In genomic region chr11:27456802-27457329, GRCh38 we compare ENCODE assay signal across 21 cellular contexts. TPM values are rescaled to one million over a fixed set of nuclear protein-coding genes. Genes with fewer than 3 reads are reported as not detected.
A peak's percentile ranks its signal among the peaks of the same experiment; 100 is the strongest.
DNase-seq lines count a peak whose midpoint lies in the region; ATAC-seq and TF ChIP-seq lines count a peak whose summit lies in the region.
"Had no signal": no experiment of that assay in that cellular context is flagged by ENCODE, and none has a peak within 500 bp of the region (broad histone marks: within the 10 kb centered on the region; RNA-seq: fewer than 3 reads in every experiment).

No MANE protein-coding gene starts in this region.

- no peak overlapping the region for H3K4me2 ChIP-seq in H9 (ENCODE audit: insufficient read depth, insufficient read length, low read length)
- peak overlapping the region; percentile 16 for H3K4me2 ChIP-seq in neural progenitor cell

- no peak overlapping the region for H2BK5ac ChIP-seq in H9 (ENCODE audit: insufficient read length, low read length)

- H2BK120ac ChIP-seq in H9 (ENCODE audit: low read depth, low read length, poor library complexity, severe bottlenecking), result no peak overlapping the region

- H3K56ac ChIP-seq in H9 (ENCODE audit: insufficient read length, low read depth, low read length), result no peak overlapping the region

- H3K9me3 Mint-ChIP-seq in H9 (peaks cover 19% of the 10 kb centered on the region in 2 experiments), neural progenitor cell (peaks cover 8% of the 10 kb centered on the region)
- peaks cover 0 to 1% of the 10 kb centered on the region in 2 donors for H3K9me3 Mint-ChIP-seq in activated T-cell treated with anti-CD3 and anti-CD28 coated beads, Interleukin-2, amount 50 U/mL, for 72 hours
- H3K9me3 Mint-ChIP-seq: CD8-positive, alpha-beta memory T cell; naive thymus-derived CD8-positive, alpha-beta T cell had no signal

- H2BK20ac ChIP-seq in H9 (ENCODE audit: low read depth, low read length, poor library complexity, severe bottlenecking), result no peak overlapping the region

- H3K36me3 ChIP-seq in RWPE2 (ENCODE audit: low read depth), result no peaks in the 10 kb centered on the region
- no peaks in the 10 kb centered on the region for H3K36me3 ChIP-seq in neural progenitor cell
- H3K36me3 ChIP-seq: SJSA1, WERI-Rb-1 had no signal

- H3K23ac ChIP-seq in H9 (ENCODE audit: insufficient read length, low read depth, low read length), result no peak overlapping the region

- no peak overlapping the region for H4K91ac ChIP-seq in H9 (ENCODE audit: insufficient read length, low read depth, low read length)

- DNase-seq in H9, result no peak
- DNase-seq in RWPE2 (ENCODE audit: low spot score), result no peak
- DNase-seq in epithelial cell of prostate (ENCODE audit: low read depth, low spot score), result no peak
- no peak for DNase-seq in neural progenitor cell (ENCODE audit: low spot score)
- DNase-seq in T-helper 17 cell, result no peak
- no peak for DNase-seq in activated T-cell treated with anti-CD3 and anti-CD28 coated beads, Interleukin-2, amount 50 U/mL, for 72 hours
- no peak for DNase-seq in NCI-H748 treated with DMSO at 0.1 percent for 48 hours (lab: John Stamatoyannopoulos, UW)
- DNase-seq: activated CD8-positive, alpha-beta memory T cell treated with anti-CD3 and anti-CD28 coated beads, Interleukin-2, amount 50 U/mL, for 4 hours; activated effector memory CD4-positive, alpha-beta T cell treated with anti-CD3 and anti-CD28 coated beads, Interleukin-2, amount 50 U/mL, for 16 hours; CD8-positive, alpha-beta memory T cell; cortex of kidney; DMS79 treated with DMSO at 0.1 percent for 48 hours; foreskin melanocyte; naive thymus-derived CD8-positive, alpha-beta T cell; NCI-H1436; NCI-H2171 treated with DMSO at 0.1 percent for 48 hours; stimulated activated naive CD4-positive, alpha-beta T cell treated with Interleukin-2 at 50 U/mL for 16 hours; WERI-Rb-1 had no signal

- no peak overlapping the region for H3K4me3 Mint-ChIP-seq in H9
- no peak overlapping the region for H3K4me3 Mint-ChIP-seq in neural progenitor cell
- H3K4me3 Mint-ChIP-seq in T-helper 17 cell, result no peak overlapping the region
- no peak overlapping the region for H3K4me3 Mint-ChIP-seq in activated T-cell treated with anti-CD3 and anti-CD28 coated beads, Interleukin-2, amount 50 U/mL, for 72 hours
- H3K4me3 Mint-ChIP-seq: CD8-positive, alpha-beta memory T cell; naive thymus-derived CD8-positive, alpha-beta T cell had no signal

- H3K14ac ChIP-seq in H9 (ENCODE audit: insufficient read depth, low read length), result no peak overlapping the region

- H3K4me1 ChIP-seq in H9 (ENCODE audit: insufficient read depth, low read length), result peaks cover 3% of the 10 kb centered on the region
- H3K4me1 ChIP-seq in RWPE2 (ENCODE audit: insufficient read depth, poor library complexity, severe bottlenecking), result peaks cover 41% of the 10 kb centered on the region
- H3K4me1 ChIP-seq in neural progenitor cell, result peaks cover 58% of the 10 kb centered on the region

- peaks cover 15% of the 10 kb centered on the region for H3K79me1 ChIP-seq in H9 (ENCODE audit: insufficient read depth, low read depth, low read length, poor library complexity, severe bottlenecking)

- no peak overlapping the region for H3K9ac ChIP-seq in H9 (ENCODE audit: extremely low read depth, insufficient read length, low read length)
- H3K9ac ChIP-seq in neural progenitor cell, result no peak overlapping the region

- H3K23me2 ChIP-seq in H9 (ENCODE audit: insufficient read length, low read depth, low read length, poor library complexity, severe bottlenecking), result no peaks in the 10 kb centered on the region

- no peaks in the 10 kb centered on the region for H3K9me3 ChIP-seq in H9 (ENCODE audit: control insufficient read depth, low read depth, low read length)
- H3K9me3 ChIP-seq in RWPE2 (ENCODE audit: severe bottlenecking), result no peaks in the 10 kb centered on the region
- no peaks in the 10 kb centered on the region for H3K9me3 ChIP-seq in neural progenitor cell (ENCODE audit: low read depth)
- no peaks in the 10 kb centered on the region for H3K9me3 ChIP-seq in T-helper 17 cell (ENCODE audit: control insufficient read depth, low read length, poor library complexity, severe bottlenecking)
- H3K9me3 ChIP-seq: HAP-1, SJSA1 had no signal

- H3K4ac ChIP-seq in H9 (ENCODE audit: low read depth, low read length), result no peak overlapping the region

- H3K27me3 Mint-ChIP-seq in H9 (ENCODE audit: low read depth), result no peaks in the 10 kb centered on the region
- H3K27me3 Mint-ChIP-seq in neural progenitor cell (ENCODE audit: insufficient read depth, low read depth), result peaks cover 6% of the 10 kb centered on the region
- H3K27me3 Mint-ChIP-seq in T-helper 17 cell, result peaks cover 13% of the 10 kb centered on the region
- H3K27me3 Mint-ChIP-seq in activated T-cell treated with anti-CD3 and anti-CD28 coated beads, Interleukin-2, amount 50 U/mL, for 72 hours (ENCODE audit: low read depth), result peaks cover 10% of the 10 kb centered on the region

- peaks cover 19 to 62% (median 30%) of the 10 kb centered on the region in 3 experiments for H3K36me3 Mint-ChIP-seq in H9 (ENCODE audit: insufficient read depth in 1 of 3, low read depth in 3 of 3)
- H3K36me3 Mint-ChIP-seq in neural progenitor cell, result peaks cover 8% of the 10 kb centered on the region
- H3K36me3 Mint-ChIP-seq in T-helper 17 cell (ENCODE audit: low read depth), result no peaks in the 10 kb centered on the region
- no peaks in the 10 kb centered on the region for H3K36me3 Mint-ChIP-seq in activated T-cell treated with anti-CD3 and anti-CD28 coated beads, Interleukin-2, amount 50 U/mL, for 72 hours (ENCODE audit: insufficient read depth in 2 of 2)
- H3K36me3 Mint-ChIP-seq: CD8-positive, alpha-beta memory T cell had no signal

- H2BK12ac ChIP-seq in H9 (ENCODE audit: insufficient read length, low read depth, low read length), result no peak overlapping the region

- H3K27ac Mint-ChIP-seq in H9, result peak overlapping the region in 2 of 3 experiments; percentile 2 to 17; a peak in 2 of 7 replicates
- H3K27ac Mint-ChIP-seq in neural progenitor cell, result no peak overlapping the region
- H3K27ac Mint-ChIP-seq in T-helper 17 cell, result no peak overlapping the region
- no peak overlapping the region for H3K27ac Mint-ChIP-seq in activated T-cell treated with anti-CD3 and anti-CD28 coated beads, Interleukin-2, amount 50 U/mL, for 72 hours
- H3K27ac Mint-ChIP-seq: CD8-positive, alpha-beta memory T cell; naive thymus-derived CD8-positive, alpha-beta T cell had no signal

- H2AK5ac ChIP-seq in H9 (ENCODE audit: insufficient read length, low read length), result no peak overlapping the region

- H4K20me1 ChIP-seq in H9 (ENCODE audit: control insufficient read depth, insufficient read depth, insufficient read length) (no peaks in the 10 kb centered on the region), neural progenitor cell (ENCODE audit: low read depth) (peaks cover 94% of the 10 kb centered on the region)

- H3K4me1 Mint-ChIP-seq in H9 (peaks cover 71 to 85% of the 10 kb centered on the region in 2 experiments), neural progenitor cell (peaks cover 43% of the 10 kb centered on the region), T-helper 17 cell (no peaks in the 10 kb centered on the region)
- H3K4me1 Mint-ChIP-seq in activated T-cell treated with anti-CD3 and anti-CD28 coated beads, Interleukin-2, amount 50 U/mL, for 72 hours (ENCODE audit: low read depth), result no peaks in the 10 kb centered on the region
- H3K4me1 Mint-ChIP-seq: CD8-positive, alpha-beta memory T cell; naive thymus-derived CD8-positive, alpha-beta T cell had no signal

- no peak overlapping the region for H2BK15ac ChIP-seq in H9 (ENCODE audit: low read depth, low read length)

- H3K27me3 ChIP-seq in H9 (ENCODE audit: insufficient read depth, low read length) (no peaks in the 10 kb centered on the region), RWPE2 (ENCODE audit: insufficient read depth, poor library complexity, severe bottlenecking) (no peaks in the 10 kb centered on the region), neural progenitor cell (no peaks in the 10 kb centered on the region)
- H3K27me3 ChIP-seq: SJSA1 had no signal

- ATAC-seq in RWPE2 (ENCODE audit: low read depth) (peak; percentile 45; the same call in 2 of the 3 replicates), T-helper 17 cell (no peak), GM19328 (IDR thresholded peaks at IDR 0.05; ENCODE audit: unreplicated experiment) (no peak)
- no peak for ATAC-seq in activated T-cell treated with anti-CD3 and anti-CD28 coated beads, Interleukin-2, amount 50 U/mL, for 72 hours (replicated peaks in 1 of 2)
- ATAC-seq: naive thymus-derived CD8-positive, alpha-beta T cell had no signal

- H3T11ph ChIP-seq in H9 (ENCODE audit: low read length), result no peak overlapping the region

- H2AFZ ChIP-seq in H9 (ENCODE audit: low read length) (no peak overlapping the region), neural progenitor cell (replicated peaks) (no peak overlapping the region)

- H4K5ac ChIP-seq in H9 (ENCODE audit: insufficient read length, low read depth, low read length), result no peak overlapping the region

- H3K27ac ChIP-seq in H9 (ENCODE audit: insufficient read length, low read depth, low read length), result no peak overlapping the region
- peak overlapping the region; percentile 90 for H3K27ac ChIP-seq in RWPE2 (ENCODE audit: poor library complexity, severe bottlenecking)
- H3K27ac ChIP-seq in epithelial cell of prostate, result peak overlapping the region; percentile 70
- peak overlapping the region; percentile 52 for H3K27ac ChIP-seq in neural progenitor cell
- H3K27ac ChIP-seq: WERI-Rb-1 had no signal

- H3K79me2 ChIP-seq in H9 (ENCODE audit: insufficient read depth, low read length), result peaks cover 28% of the 10 kb centered on the region; the same call in 1 of the 2 replicates
- H3K79me2 ChIP-seq in neural progenitor cell (ENCODE audit: low read depth), result peaks cover 100% of the 10 kb centered on the region

- H4K8ac ChIP-seq in H9 (replicated peaks; ENCODE audit: insufficient read length, low read depth, low read length), result no peak overlapping the region

- H3F3A ChIP-seq in neural progenitor cell (ENCODE audit: low read depth), result peaks cover 58% of the 10 kb centered on the region

- TF ChIP-seq CTCF in H9 (conservative IDR thresholded peaks at IDR 0.05) (no peak), RWPE2 (IDR thresholded peaks at IDR 0.05; ENCODE audit: poor library complexity, severe bottlenecking) (no peak), neural progenitor cell (IDR thresholded peaks at IDR 0.05) (no peak)

- no peak overlapping the region for H3K4me3 ChIP-seq in RWPE2 (ENCODE audit: severe bottlenecking)
- H3K4me3 ChIP-seq in neural progenitor cell, result peak overlapping the region; percentile 1
- H3K4me3 ChIP-seq: HAP-1, SJSA1 had no signal

- H3K18ac ChIP-seq in H9 (ENCODE audit: insufficient read length, low read depth, low read length), result no peak overlapping the region

RNA-seq across cellular contexts. Expression of gene LGR4, which starts 15.7 kb away (rescaled TPM):
- total RNA-seq in H9 (2021) (97.1 and 99.2 TPM in 2 replicates), neural progenitor cell (ENCODE audit: low replicate concordance) (219 and 274 TPM in 2 replicates), T-helper 17 cell (under 1 TPM; 0.39 to 0.94 TPM)
- total RNA-seq in activated T-cell treated with anti-CD3 and anti-CD28 coated beads, Interleukin-2, amount 50 U/mL, for 72 hours, result under 1 TPM; 0.05 to 0.30 TPM

RNA-seq across cellular contexts. Expression of gene LIN7C, which starts 49.7 kb away (rescaled TPM):
- total RNA-seq in H9 (2021), result 40.0 and 41.3 TPM in 2 replicates
- total RNA-seq in neural progenitor cell (ENCODE audit: low replicate concordance), result 44.5 and 82.1 TPM in 2 replicates
- 10 to 100 TPM; 20.4 to 20.9 TPM for total RNA-seq in T-helper 17 cell
- 10 to 100 TPM; 16.9 to 23.5 TPM for total RNA-seq in activated T-cell treated with anti-CD3 and anti-CD28 coated beads, Interleukin-2, amount 50 U/mL, for 72 hours

Comparison
In these comparisons a context has a peak if more than half of its experiments do, and no peak if none do; other contexts are left out.
1. H3K27ac Mint-ChIP-seq: peak in H9 (2 of 3); none in neural progenitor cell (single experiment), T-helper 17 cell (single experiment) and activated T-cell treated with anti-CD3 and anti-CD28 coated beads, Interleukin-2, amount 50 U/mL, for 72 hours (single experiment).
2. RNA of gene LGR4, which starts 15.7 kb away (total RNA-seq): 219 to 274 TPM in neural progenitor cell and 97.1 to 99.2 TPM in H9; 0.39 to 0.94 TPM in T-helper 17 cell and 0.05 to 0.30 TPM in activated T-cell treated with anti-CD3 and anti-CD28 coated beads, Interleukin-2, amount 50 U/mL, for 72 hours; every median in the first group is over 10 times any median in the second.